ENCODE assay signal across 8 cellular contexts in the genomic region with DNA sequence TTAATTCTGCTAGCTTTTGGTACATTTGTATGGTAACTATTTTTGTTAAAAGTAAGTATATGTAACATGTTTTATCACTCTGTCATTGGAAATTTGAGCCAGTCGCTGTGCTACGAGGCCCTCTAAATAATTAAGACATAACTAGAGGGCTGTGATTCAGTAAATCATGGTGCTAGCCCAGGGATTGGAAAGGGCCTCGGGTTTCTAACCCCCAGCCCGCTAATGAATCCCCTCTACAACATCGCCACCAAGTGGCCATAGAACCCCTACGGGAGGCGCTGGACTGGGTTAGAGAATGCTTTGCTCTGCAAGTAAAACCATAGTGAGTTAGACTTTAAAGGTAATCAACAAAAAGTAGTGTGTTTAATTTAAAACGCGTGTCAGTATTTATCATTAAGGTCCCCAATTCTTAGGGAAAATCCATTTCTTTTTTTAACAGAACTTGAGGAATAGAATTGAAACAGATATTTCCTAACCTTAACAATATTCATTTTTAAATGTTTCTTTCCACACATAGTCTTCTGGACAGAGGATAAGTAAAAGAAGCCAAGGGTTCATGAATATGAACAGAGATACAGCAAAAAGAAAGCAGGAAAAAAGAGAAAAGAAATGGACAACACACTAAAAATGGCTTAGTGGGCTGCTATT.
A peak's percentile ranks its signal among the peaks of the same experiment; 100 is the strongest.
DNase-seq lines count a peak whose midpoint lies in the region; ATAC-seq and TF ChIP-seq lines count a peak whose summit lies in the region.

No MANE protein-coding gene starts in this region.

- H3K4me1 ChIP-seq in Panc1 (ENCODE audit: control insufficient read depth, insufficient read depth, low read length): no peaks in the 10 kb centered on the region

- ATAC-seq in Panc1 (no peak), GM18517 (IDR thresholded peaks at IDR 0.05; ENCODE audit: unreplicated experiment) (no peak), GM21515 (IDR thresholded peaks at IDR 0.05; ENCODE audit: unreplicated experiment) (no peak)
- no peak for ATAC-seq in activated T-helper 17 cell treated with anti-CD3 and anti-CD28 coated beads, Interleukin-2, amount 50 U/mL, for 72 hours (replicated peaks)

- BruUV-seq in Panc1 (replicated peaks; lab: Mats Ljungman, UMichigan): no TSS peak

- POLR2A ChIA-PET in Panc1 (lab: Charles Lee): no interaction called here

- H3K27me3 ChIP-seq in Panc1 (ENCODE audit: control insufficient read depth, insufficient read depth, low read length): no peaks in the 10 kb centered on the region

- H3K27ac Mint-ChIP-seq in activated T-helper 17 cell treated with anti-CD3 and anti-CD28 coated beads, Interleukin-2, amount 50 U/mL, for 72 hours: no peak overlapping the region

- H3K4me1 Mint-ChIP-seq in activated T-helper 17 cell treated with anti-CD3 and anti-CD28 coated beads, Interleukin-2, amount 50 U/mL, for 72 hours: no peaks in the 10 kb centered on the region

- CTCF ChIA-PET in Panc1 (lab: Charles Lee): no interaction called here

- TF ChIP-seq CTCF in Panc1 (IDR thresholded peaks at IDR 0.05): peak; percentile 45

- H3K4me3 ChIP-seq in Panc1 (ENCODE audit: low read depth in 2 of 2, low read length in 2 of 2): no peak overlapping the region

- no peak overlapping the region for H3K4me3 Mint-ChIP-seq in activated T-helper 17 cell treated with anti-CD3 and anti-CD28 coated beads, Interleukin-2, amount 50 U/mL, for 72 hours

- in situ Hi-C loops in Panc1 (cut with HindIII; ENCODE audit: low pct_unique_long_range_greater_than_20kb, low sequenced_read_pairs): no loop called here

- no peaks in the 10 kb centered on the region for H3K27me3 Mint-ChIP-seq in activated T-helper 17 cell treated with anti-CD3 and anti-CD28 coated beads, Interleukin-2, amount 50 U/mL, for 72 hours

- H3K9me3 ChIP-seq in Panc1 (ENCODE audit: control insufficient read depth, insufficient read depth, low read depth, low read length): no peaks in the 10 kb centered on the region

- intact Hi-C loops in Panc1 (cut with micrococcal nuclease; ENCODE audit: unreplicated experiment): no loop called here

- no peaks in the 10 kb centered on the region for H3K36me3 Mint-ChIP-seq in activated T-helper 17 cell treated with anti-CD3 and anti-CD28 coated beads, Interleukin-2, amount 50 U/mL, for 72 hours (ENCODE audit: low read depth)

- H3K27ac ChIP-seq in Panc1 (ENCODE audit: low read length): no peak overlapping the region

- no peaks in the 10 kb centered on the region for H3K36me3 ChIP-seq in Panc1 (ENCODE audit: control insufficient read depth, insufficient read depth, low read length)

- DNase-seq in NCI-H2171 treated with DMSO at 0.1 percent for 48 hours (lab: John Stamatoyannopoulos, UW): peak; percentile 2
- DNase-seq in NCI-H2171 (lab: John Stamatoyannopoulos, UW): no peak
- DNase-seq in Panc1 (ENCODE audit: low read depth, low spot score): no peak
- peak; percentile 9 for DNase-seq in foreskin melanocyte
- DNase-seq in stromal cell of bone marrow (ENCODE audit: low read depth): peak; percentile 17

- peaks cover 6% of the 10 kb centered on the region for H3K9me3 Mint-ChIP-seq in activated T-helper 17 cell treated with anti-CD3 and anti-CD28 coated beads, Interleukin-2, amount 50 U/mL, for 72 hours

Comparison
In these comparisons a context has a peak if more than half of its experiments do, and no peak if none do; other contexts are left out.
1. DNase-seq: peak in NCI-H2171 treated with DMSO at 0.1 percent for 48 hours (single experiment), foreskin melanocyte (single experiment) and stromal cell of bone marrow (single experiment); none in NCI-H2171 (single experiment) and Panc1 (single experiment).